In genomic region chr6:45836984-45837383, GRCh38 we compare ENCODE assay signal across 16 cellular contexts.
DNase-seq lines count a peak whose midpoint lies in the region; ATAC-seq and TF ChIP-seq lines count a peak whose summit lies in the region.
"Had no signal": no experiment of that assay in that cellular context is flagged by ENCODE, and none has a peak within 500 bp of the region (broad histone marks: within the 10 kb centered on the region; RNA-seq: fewer than 3 reads in every experiment).

No MANE protein-coding gene starts in this region.

- no peak for TF ChIP-seq CTCF in HEK293 (tag by site-specific recombination; IDR thresholded peaks at IDR 0.05)

- POLR2A ChIA-PET in HEK293 (lab: Yijun Ruan, JAX): no interaction called here

- peaks cover 4% of the 10 kb centered on the region for H3K27me3 Mint-ChIP-seq in T-helper 17 cell
- H3K27me3 Mint-ChIP-seq in stimulated activated naive B cell treated with anti-CD40 and anti-IgM and Interleukin-4, amounts not matched to agents 10 μg/mL and 1 μg/mL and 100 μg/mL, for 72 hours: peaks cover 0 to 17% of the 10 kb centered on the region in 2 donors
- H3K27me3 Mint-ChIP-seq: CD4-positive, CD25-positive, alpha-beta regulatory T cell had no signal

- ATAC-seq in activated naive CD4-positive, alpha-beta T cell treated with anti-CD3 and anti-CD28 coated beads, Interleukin-2, amount 50 U/mL, for 72 hours: peak in 1 of 2 donors; percentile 14
- ATAC-seq in T-helper 17 cell: no peak
- no peak for ATAC-seq in stimulated activated naive B cell treated with anti-CD40 and anti-IgM and Interleukin-4, amounts not matched to agents 10 μg/mL and 1 μg/mL and 100 μg/mL, for 72 hours (replicated peaks)

- no peaks in the 10 kb centered on the region for H3K4me1 ChIP-seq in HEK293 (ENCODE audit: control insufficient read depth, insufficient read depth, low read length)

- no peak overlapping the region for H3K27ac ChIP-seq in HEK293 (ENCODE audit: extremely low read depth, low read depth, low read length)

- H3K36me3 ChIP-seq in HEK293 (ENCODE audit: control insufficient read depth in 2 of 2, insufficient read depth in 1 of 2, low read length in 2 of 2): no peaks in the 10 kb centered on the region

- DNase-seq in activated naive CD4-positive, alpha-beta T cell treated with anti-CD3 and anti-CD28 coated beads, Interleukin-2, amount 50 U/mL, for 72 hours (ENCODE audit: low spot score in 2 of 2): no peak
- DNase-seq in activated naive CD4-positive, alpha-beta T cell treated with anti-CD3 and anti-CD28 coated beads, Interleukin-2, amount 50 U/mL, for 16 hours: no peak
- DNase-seq in T-helper 17 cell (no peak), myocyte (ENCODE audit: low read depth) (peak; percentile 4), HK-2 (ENCODE audit: unreplicated experiment) (no peak), HCEC 1CT (no peak)
- DNase-seq in stimulated activated naive B cell treated with anti-CD40 and anti-IgM and Interleukin-4, amounts not matched to agents 10 μg/mL and 1 μg/mL and 100 μg/mL, for 72 hours: no peak
- DNase-seq: AML-193; CD4-positive, CD25-positive, alpha-beta regulatory T cell; DMS53; H7; NCI-H1436 treated with DMSO at 0.1 percent for 48 hours; NCI-H2081; NCI-H510A treated with DMSO at 0.1 percent for 48 hours had no signal

- H3K9me3 Mint-ChIP-seq in activated naive CD4-positive, alpha-beta T cell treated with anti-CD3 and anti-CD28 coated beads, Interleukin-2, amount 50 U/mL, for 72 hours: no peaks in the 10 kb centered on the region
- H3K9me3 Mint-ChIP-seq in stimulated activated naive B cell treated with anti-CD40 and anti-IgM and Interleukin-4, amounts not matched to agents 10 μg/mL and 1 μg/mL and 100 μg/mL, for 72 hours: no peaks in the 10 kb centered on the region
- H3K9me3 Mint-ChIP-seq: CD4-positive, CD25-positive, alpha-beta regulatory T cell had no signal

- H3K36me3 Mint-ChIP-seq in activated naive CD4-positive, alpha-beta T cell treated with anti-CD3 and anti-CD28 coated beads, Interleukin-2, amount 50 U/mL, for 72 hours: no peaks in the 10 kb centered on the region
- H3K36me3 Mint-ChIP-seq in T-helper 17 cell (ENCODE audit: low read depth): no peaks in the 10 kb centered on the region
- H3K36me3 Mint-ChIP-seq in stimulated activated naive B cell treated with anti-CD40 and anti-IgM and Interleukin-4, amounts not matched to agents 10 μg/mL and 1 μg/mL and 100 μg/mL, for 72 hours: no peaks in the 10 kb centered on the region
- H3K36me3 Mint-ChIP-seq: CD4-positive, CD25-positive, alpha-beta regulatory T cell had no signal

- peak overlapping the region; percentile 33 for H3K4me3 Mint-ChIP-seq in T-helper 17 cell
- no peak overlapping the region for H3K4me3 Mint-ChIP-seq in stimulated activated naive B cell treated with anti-CD40 and anti-IgM and Interleukin-4, amounts not matched to agents 10 μg/mL and 1 μg/mL and 100 μg/mL, for 72 hours
- H3K4me3 Mint-ChIP-seq: IgD-negative memory B cell had no signal

- H3K27ac Mint-ChIP-seq in activated naive CD4-positive, alpha-beta T cell treated with anti-CD3 and anti-CD28 coated beads, Interleukin-2, amount 50 U/mL, for 72 hours: peak overlapping the region; percentile 57 to 88
- H3K27ac Mint-ChIP-seq in T-helper 17 cell: no peak overlapping the region
- no peak overlapping the region for H3K27ac Mint-ChIP-seq in stimulated activated naive B cell treated with anti-CD40 and anti-IgM and Interleukin-4, amounts not matched to agents 10 μg/mL and 1 μg/mL and 100 μg/mL, for 72 hours
- H3K27ac Mint-ChIP-seq: IgD-negative memory B cell had no signal

- no peak overlapping the region for H3K4me3 ChIP-seq in HEK293 (ENCODE audit: low read depth, low read length)

- CTCF ChIA-PET in HEK293 (lab: Yijun Ruan, JAX): no interaction called here

- peaks cover 31% of the 10 kb centered on the region for H3K4me1 Mint-ChIP-seq in T-helper 17 cell
- peaks cover 14 to 20% of the 10 kb centered on the region in 2 donors for H3K4me1 Mint-ChIP-seq in stimulated activated naive B cell treated with anti-CD40 and anti-IgM and Interleukin-4, amounts not matched to agents 10 μg/mL and 1 μg/mL and 100 μg/mL, for 72 hours

- H3K9me3 ChIP-seq in HEK293 (ENCODE audit: control insufficient read depth, insufficient read depth, low read depth, low read length) (no peaks in the 10 kb centered on the region), T-helper 17 cell (ENCODE audit: control insufficient read depth, low read length, poor library complexity, severe bottlenecking) (no peaks in the 10 kb centered on the region)

TF ChIP-seq in HEK293, 187 proteins besides CTCF, POLR2A, EP300 and RAD21:
- TF ChIP-seq ZNF214 (tag by site-specific recombination; IDR thresholded peaks at IDR 0.05; ENCODE audit: borderline replicate concordance) (no peak), YY2 (tag by site-specific recombination; IDR thresholded peaks at IDR 0.05) (no peak), WT1 (tag by site-specific recombination; IDR thresholded peaks at IDR 0.05) (no peak), ZIC2 (tag by site-specific recombination; IDR thresholded peaks at IDR 0.05) (peak; percentile 41), ZBTB20 (tag by site-specific recombination; IDR thresholded peaks at IDR 0.05) (no peak), ZNF362 (tag by site-specific recombination; IDR thresholded peaks at IDR 0.05) (no peak)
- TF ChIP-seq, protein P1, sequence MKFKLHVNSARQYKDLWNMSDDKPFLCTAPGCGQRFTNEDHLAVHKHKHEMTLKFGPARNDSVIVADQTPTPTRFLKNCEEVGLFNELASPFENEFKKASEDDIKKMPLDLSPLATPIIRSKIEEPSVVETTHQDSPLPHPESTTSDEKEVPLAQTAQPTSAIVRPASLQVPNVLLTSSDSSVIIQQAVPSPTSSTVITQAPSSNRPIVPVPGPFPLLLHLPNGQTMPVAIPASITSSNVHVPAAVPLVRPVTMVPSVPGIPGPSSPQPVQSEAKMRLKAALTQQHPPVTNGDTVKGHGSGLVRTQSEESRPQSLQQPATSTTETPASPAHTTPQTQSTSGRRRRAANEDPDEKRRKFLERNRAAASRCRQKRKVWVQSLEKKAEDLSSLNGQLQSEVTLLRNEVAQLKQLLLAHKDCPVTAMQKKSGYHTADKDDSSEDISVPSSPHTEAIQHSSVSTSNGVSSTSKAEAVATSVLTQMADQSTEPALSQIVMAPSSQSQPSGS (tag by site-specific recombination; IDR thresholded peaks at IDR 0.05; ENCODE audit: low read depth): no peak
TF ChIP-seq in HEK293: peak in this region for 1.

Comparison
In these comparisons a context has a peak if more than half of its experiments do, and no peak if none do; other contexts are left out.
1. H3K27ac Mint-ChIP-seq: peak in activated naive CD4-positive, alpha-beta T cell treated with anti-CD3 and anti-CD28 coated beads, Interleukin-2, amount 50 U/mL, for 72 hours (2 of 2); none in T-helper 17 cell (single experiment) and stimulated activated naive B cell treated with anti-CD40 and anti-IgM and Interleukin-4, amounts not matched to agents 10 μg/mL and 1 μg/mL and 100 μg/mL, for 72 hours (single experiment).